ENCODE assay signal across 21 cellular contexts in the genomic region with DNA sequence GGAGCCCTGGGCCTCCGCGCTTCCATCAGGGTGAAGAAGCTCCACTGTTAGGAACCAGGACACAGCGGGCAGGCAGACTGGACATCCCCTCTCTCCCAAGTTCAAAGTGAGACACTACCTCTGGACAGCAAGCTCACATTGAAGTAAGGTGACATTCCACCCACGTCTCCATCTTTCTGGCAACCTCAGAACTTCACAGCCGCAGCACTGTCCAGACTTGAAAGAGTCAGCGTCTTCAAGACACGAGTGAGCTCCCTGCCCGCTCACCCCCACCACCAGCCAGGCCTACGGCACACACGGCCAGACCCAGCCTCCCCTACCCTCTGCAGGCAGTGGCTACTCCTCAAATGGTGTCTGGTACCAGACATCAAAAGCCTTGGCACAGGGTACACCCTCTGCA. TPM values are rescaled to one million over a fixed set of nuclear protein-coding genes. Genes with fewer than 3 reads are reported as not detected.
"Had no signal": no experiment of that assay in that cellular context is flagged by ENCODE, and none has a peak within 500 bp of the region (broad histone marks: within the 10 kb centered on the region; RNA-seq: fewer than 3 reads in every experiment).

No MANE protein-coding gene starts in this region.

- DNase-seq: activated CD8-positive, alpha-beta memory T cell treated with anti-CD3 and anti-CD28 coated beads for 24 hours; activated gamma-delta T cell treated with Interleukin-2 at 50 U/mL for 16 hours; activated naive CD4-positive, alpha-beta T cell treated with anti-CD3 and anti-CD28 coated beads, Interleukin-2, amount 10 ng/mL, durations not matched to agents 7 days and 5 days; activated naive CD8-positive, alpha-beta T cell treated with anti-CD3 and anti-CD28 coated beads for 36 hours; activated T-cell treated with anti-CD3 and anti-CD28 coated beads, Interleukin-2, amount 50 U/mL, for 72 hours; brain microvascular endothelial cell; caudate nucleus; NCI-H1105 treated with DMSO at 0.1 percent for 48 hours; NCI-H1436 treated with DMSO at 0.1 percent for 48 hours; NCI-H187; NCI-H2081; NCI-H510A treated with DMSO at 0.1 percent for 48 hours; NCI-H69; NK-92 treated with Interleukin-12 subunit alpha and Interleukin-12 subunit beta, amount 100 ng/mL, for 24 hours; OCI-M1; SIG-M5; T-helper 17 cell; T-helper 9 cell had no signal

- H3K4me3 Mint-ChIP-seq: activated naive CD4-positive, alpha-beta T cell treated with anti-CD3 and anti-CD28 coated beads, Interleukin-2, amount 10 ng/mL, durations not matched to agents 7 days and 5 days; activated naive CD8-positive, alpha-beta T cell treated with anti-CD3 and anti-CD28 coated beads for 36 hours; activated T-cell treated with anti-CD3 and anti-CD28 coated beads, Interleukin-2, amount 50 U/mL, for 72 hours; T-helper 17 cell; WTC11 had no signal

- H3K27me3 Mint-ChIP-seq: activated naive CD4-positive, alpha-beta T cell treated with anti-CD3 and anti-CD28 coated beads, Interleukin-2, amount 10 ng/mL, durations not matched to agents 7 days and 5 days; activated naive CD8-positive, alpha-beta T cell treated with anti-CD3 and anti-CD28 coated beads for 36 hours; T-helper 17 cell had no signal

- H3K9me3 Mint-ChIP-seq: activated naive CD4-positive, alpha-beta T cell treated with anti-CD3 and anti-CD28 coated beads, Interleukin-2, amount 10 ng/mL, durations not matched to agents 7 days and 5 days; activated naive CD8-positive, alpha-beta T cell treated with anti-CD3 and anti-CD28 coated beads for 36 hours; activated T-cell treated with anti-CD3 and anti-CD28 coated beads, Interleukin-2, amount 50 U/mL, for 72 hours; activated T-helper 2 cell treated with anti-CD3 and anti-CD28 coated beads, Interferon-gamma antibody, Interleukin-2, Interleukin-4, amounts not matched to agents 10 μg/mL and 5 μg/mL and 100 μg/mL, durations not matched to agents 14 hours and 24 hours and 36 hours; WTC11 had no signal

- H3K27me3 ChIP-seq: brain microvascular endothelial cell had no signal

- H3K27ac ChIP-seq: brain microvascular endothelial cell had no signal

- H3K27ac Mint-ChIP-seq: activated naive CD4-positive, alpha-beta T cell treated with anti-CD3 and anti-CD28 coated beads, Interleukin-2, amount 10 ng/mL, durations not matched to agents 7 days and 5 days; activated naive CD8-positive, alpha-beta T cell treated with anti-CD3 and anti-CD28 coated beads for 36 hours; activated T-cell treated with anti-CD3 and anti-CD28 coated beads, Interleukin-2, amount 50 U/mL, for 72 hours; activated T-helper 2 cell treated with anti-CD3 and anti-CD28 coated beads, Interferon-gamma antibody, Interleukin-2, Interleukin-4, amounts not matched to agents 10 μg/mL and 5 μg/mL and 100 μg/mL, durations not matched to agents 14 hours and 24 hours and 36 hours; T-helper 17 cell had no signal

- ATAC-seq: activated T-cell treated with anti-CD3 and anti-CD28 coated beads, Interleukin-2, amount 50 U/mL, for 72 hours; Panc1; T-helper 17 cell; WTC11 had no signal

RNA-seq across cellular contexts. Expression of a gene that starts 57.2 kb away (rescaled TPM):
- total RNA-seq: T-helper 17 cell had no signal
